Comparison of ENCODE assay signal across 25 cellular contexts in the genomic region with DNA sequence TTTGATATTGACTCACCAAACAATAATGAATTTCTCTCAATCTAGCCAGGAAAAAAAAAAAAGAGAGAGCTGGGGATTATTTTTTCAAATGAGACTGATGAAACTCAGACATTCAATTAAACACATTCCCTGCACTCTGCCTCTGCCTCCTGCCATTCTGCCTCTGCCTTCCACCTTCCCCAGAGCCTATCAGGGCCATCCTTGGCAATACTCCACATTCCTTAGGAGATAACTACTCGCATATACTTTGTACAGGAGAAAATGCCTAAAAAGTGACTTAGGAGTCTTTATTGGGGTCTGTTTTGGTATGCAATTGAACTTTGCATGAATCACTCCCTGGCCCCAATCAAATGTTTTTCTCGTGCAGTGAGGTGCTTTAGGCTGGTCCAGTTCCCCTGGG.
"Had no signal": no experiment of that assay in that cellular context is flagged by ENCODE, and none has a peak within 500 bp of the region (broad histone marks: within the 10 kb centered on the region; RNA-seq: fewer than 3 reads in every experiment).

No MANE protein-coding gene starts in this region.

- H3K4me1 ChIP-seq: gastrocnemius medialis, lower lobe of right lung, psoas muscle, sigmoid colon, spleen, suprapubic skin, transverse colon, upper lobe of right lung, uterus had no signal

- H3K27me3 ChIP-seq: dorsolateral prefrontal cortex, gastrocnemius medialis, ovary, sigmoid colon, transverse colon, upper lobe of right lung, uterus had no signal

- H3K36me3 Mint-ChIP-seq: stimulated activated naive B cell treated with anti-CD40 and anti-IgM and Interleukin-4, amounts not matched to agents 10 μg/mL and 1 μg/mL and 100 μg/mL, for 72 hours had no signal

- H3K27ac ChIP-seq: dorsolateral prefrontal cortex, gastrocnemius medialis, lower lobe of right lung, ovary, psoas muscle, sigmoid colon, skin epidermis, spleen, suprapubic skin, transverse colon, upper lobe of right lung, uterus had no signal

- H3K4me3 ChIP-seq: dorsolateral prefrontal cortex, gastrocnemius medialis, lower lobe of right lung, ovary, psoas muscle, sigmoid colon, skin epidermis, spleen, suprapubic skin, transverse colon, upper lobe of right lung, uterus had no signal

- H3K4me3 Mint-ChIP-seq: naive thymus-derived CD4-positive, alpha-beta T cell; nephron; stimulated activated naive B cell treated with anti-CD40 and anti-IgM and Interleukin-4, amounts not matched to agents 10 μg/mL and 1 μg/mL and 100 μg/mL, for 72 hours; stimulated activated naive CD8-positive, alpha-beta T cell treated with anti-CD3 and anti-CD28 coated beads, Interleukin-15, Interleukin-2, amounts not matched to agents 100 ng/mL and 50 ng/mL, for 24 hours had no signal

- FAIRE-seq: colon, keratinocyte had no signal

- H3K9me3 ChIP-seq: gastrocnemius medialis, lower lobe of right lung, ovary, psoas muscle, sigmoid colon, spleen, suprapubic skin, transverse colon, upper lobe of right lung, uterus had no signal

- H3K4me1 Mint-ChIP-seq: nephron; stimulated activated naive B cell treated with anti-CD40 and anti-IgM and Interleukin-4, amounts not matched to agents 10 μg/mL and 1 μg/mL and 100 μg/mL, for 72 hours had no signal

- H3K36me3 ChIP-seq: gastrocnemius medialis, lower lobe of right lung, ovary, sigmoid colon, spleen, suprapubic skin, transverse colon, upper lobe of right lung, uterus had no signal

- H3K27ac Mint-ChIP-seq: naive thymus-derived CD4-positive, alpha-beta T cell; nephron; stimulated activated naive B cell treated with anti-CD40 and anti-IgM and Interleukin-4, amounts not matched to agents 10 μg/mL and 1 μg/mL and 100 μg/mL, for 72 hours; stimulated activated naive CD8-positive, alpha-beta T cell treated with anti-CD3 and anti-CD28 coated beads, Interleukin-15, Interleukin-2, amounts not matched to agents 100 ng/mL and 50 ng/mL, for 24 hours had no signal

- H3K9me3 Mint-ChIP-seq: nephron; stimulated activated naive B cell treated with anti-CD40 and anti-IgM and Interleukin-4, amounts not matched to agents 10 μg/mL and 1 μg/mL and 100 μg/mL, for 72 hours; stimulated activated naive CD8-positive, alpha-beta T cell treated with anti-CD3 and anti-CD28 coated beads, Interleukin-15, Interleukin-2, amounts not matched to agents 100 ng/mL and 50 ng/mL, for 24 hours had no signal

- DNase-seq: dorsolateral prefrontal cortex; effector CD4-positive, alpha-beta T cell; foreskin fibroblast; gastrocnemius medialis; head of caudate nucleus; left ventricle myocardium superior; lower lobe of right lung; naive thymus-derived CD4-positive, alpha-beta T cell; nucleus accumbens; ovary; posterior cingulate gyrus; psoas muscle; right cardiac atrium; sigmoid colon; spleen; stimulated activated naive B cell treated with anti-CD40 and anti-IgM and Interleukin-4, amounts not matched to agents 10 μg/mL and 1 μg/mL and 100 μg/mL, for 72 hours; transverse colon; upper lobe of right lung; uterus had no signal

- ATAC-seq: gastrocnemius medialis; left ventricle myocardium superior; lower lobe of right lung; naive thymus-derived CD4-positive, alpha-beta T cell; psoas muscle; right cardiac atrium; stimulated activated naive B cell treated with anti-CD40 and anti-IgM and Interleukin-4, amounts not matched to agents 10 μg/mL and 1 μg/mL and 100 μg/mL, for 72 hours; upper lobe of right lung had no signal
